Comparison of ENCODE assay signal across 18 cellular contexts in genomic region chr1:32541064-32541566, GRCh38. TPM values are rescaled to one million over a fixed set of nuclear protein-coding genes. Genes with fewer than 3 reads are reported as not detected.
DNase-seq lines count a peak whose midpoint lies in the region; ATAC-seq and TF ChIP-seq lines count a peak whose summit lies in the region.
"Had no signal": no experiment of that assay in that cellular context is flagged by ENCODE, and none has a peak within 500 bp of the region (broad histone marks: within the 10 kb centered on the region; RNA-seq: fewer than 3 reads in every experiment).

No MANE protein-coding gene starts in this region.

- H3K4me3 ChIP-seq in mesendoderm (ENCODE audit: low read length): no peak overlapping the region
- no peak overlapping the region for H3K4me3 ChIP-seq in right atrium auricular region

- H3K4me3 Mint-ChIP-seq in activated CD4-positive, alpha-beta T cell treated with anti-CD3 and anti-CD28 coated beads, Interleukin-2, amount 10 ng/mL, durations not matched to agents 24 days and 14 days: peak overlapping the region; percentile 40
- no peak overlapping the region for H3K4me3 Mint-ChIP-seq in activated CD4-positive, alpha-beta T cell treated with anti-CD3 and anti-CD28 coated beads for 36 hours
- H3K4me3 Mint-ChIP-seq in WTC11: peak overlapping the region; percentile 85; the same call in 1 of the 2 replicates
- peak overlapping the region; percentile 59 for H3K4me3 Mint-ChIP-seq in stimulated activated memory B cell treated with anti-CD40 and anti-IgM and Interleukin-4, amounts not matched to agents 10 μg/mL and 1 μg/mL and 100 μg/mL, for 72 hours

- no peak overlapping the region for H3K27ac ChIP-seq in mesendoderm (ENCODE audit: low read depth, low read length)
- no peak overlapping the region for H3K27ac ChIP-seq in right atrium auricular region
- H3K27ac ChIP-seq: coronary artery, vagina had no signal

- H4K8ac ChIP-seq in mesendoderm (ENCODE audit: low read depth, low read length): no peak overlapping the region

- no CpG with 5 or more reads among the region's 2 CpGs for WGBS in mesendoderm (ENCODE audit: extremely low coverage, insufficient coverage, low lambda C conversion rate)

- no peak overlapping the region for H3K27ac Mint-ChIP-seq in activated CD4-positive, alpha-beta T cell treated with anti-CD3 and anti-CD28 coated beads, Interleukin-2, amount 10 ng/mL, durations not matched to agents 24 days and 14 days
- no peak overlapping the region for H3K27ac Mint-ChIP-seq in activated CD4-positive, alpha-beta T cell treated with anti-CD3 and anti-CD28 coated beads for 36 hours
- no peak overlapping the region for H3K27ac Mint-ChIP-seq in WTC11
- no peak overlapping the region for H3K27ac Mint-ChIP-seq in stimulated activated memory B cell treated with anti-CD40 and anti-IgM and Interleukin-4, amounts not matched to agents 10 μg/mL and 1 μg/mL and 100 μg/mL, for 72 hours
- H3K27ac Mint-ChIP-seq: activated CD4-positive, alpha-beta memory T cell treated with anti-CD3 and anti-CD28 coated beads for 36 hours had no signal

- no peak overlapping the region for H3K9ac ChIP-seq in mesendoderm (ENCODE audit: low read length)

- H3K79me1 ChIP-seq in mesendoderm (ENCODE audit: low read length): peaks cover 12% of the 10 kb centered on the region

- H3K27me3 ChIP-seq in mesendoderm (ENCODE audit: insufficient read depth, low read length, poor library complexity) (no peaks in the 10 kb centered on the region), right atrium auricular region (no peaks in the 10 kb centered on the region)
- H3K27me3 ChIP-seq: vagina had no signal

- H3K56ac ChIP-seq in mesendoderm (ENCODE audit: low read length): peak overlapping the region; percentile 27

- no peak for TF ChIP-seq CTCF in WTC11 (IDR thresholded peaks at IDR 0.05)
- TF ChIP-seq CTCF in right atrium auricular region (IDR thresholded peaks at IDR 0.05): no peak

- H3K27me3 Mint-ChIP-seq in activated CD4-positive, alpha-beta T cell treated with anti-CD3 and anti-CD28 coated beads, Interleukin-2, amount 10 ng/mL, durations not matched to agents 24 days and 14 days: peaks cover 61% of the 10 kb centered on the region
- peaks cover 56% of the 10 kb centered on the region for H3K27me3 Mint-ChIP-seq in activated CD4-positive, alpha-beta T cell treated with anti-CD3 and anti-CD28 coated beads for 36 hours
- H3K27me3 Mint-ChIP-seq in WTC11 (ENCODE audit: low read depth): peaks cover 23% of the 10 kb centered on the region
- H3K27me3 Mint-ChIP-seq in stimulated activated memory B cell treated with anti-CD40 and anti-IgM and Interleukin-4, amounts not matched to agents 10 μg/mL and 1 μg/mL and 100 μg/mL, for 72 hours: peaks cover 24% of the 10 kb centered on the region

- POLR2A ChIA-PET in activated CD4-positive, alpha-beta T cell treated with anti-CD3 and anti-CD28 coated beads for 36 hours (lab: Charles Lee): interaction anchor here (0.6 kb wide), 1 partner anchor 20 kb away, joined by 6 read pairs; no protein-coding TSS in a partner anchor
- POLR2A ChIA-PET in WTC11 (lab: Charles Lee): no interaction called here

- intact Hi-C loops in activated CD4-positive, alpha-beta T cell treated with anti-CD3 and anti-CD28 coated beads, Interleukin-2, amount 10 ng/mL, durations not matched to agents 24 days and 14 days (cut with micrococcal nuclease): no loop called here
- intact Hi-C loops in activated CD4-positive, alpha-beta T cell treated with anti-CD3 and anti-CD28 coated beads for 36 hours (cut with DNase I, micrococcal nuclease): no loop called here

- no peak overlapping the region for H3K4ac ChIP-seq in mesendoderm (ENCODE audit: low read depth, low read length)

- no peak overlapping the region for H3K18ac ChIP-seq in mesendoderm (ENCODE audit: low read length)

- no peak overlapping the region for H2AK5ac ChIP-seq in mesendoderm (ENCODE audit: low read length)

- H3K4me1 Mint-ChIP-seq in activated CD4-positive, alpha-beta T cell treated with anti-CD3 and anti-CD28 coated beads, Interleukin-2, amount 10 ng/mL, durations not matched to agents 24 days and 14 days: peaks cover 8% of the 10 kb centered on the region
- peaks cover 8% of the 10 kb centered on the region for H3K4me1 Mint-ChIP-seq in activated CD4-positive, alpha-beta T cell treated with anti-CD3 and anti-CD28 coated beads for 36 hours
- H3K4me1 Mint-ChIP-seq in WTC11: peaks cover 20% of the 10 kb centered on the region
- H3K4me1 Mint-ChIP-seq in stimulated activated memory B cell treated with anti-CD40 and anti-IgM and Interleukin-4, amounts not matched to agents 10 μg/mL and 1 μg/mL and 100 μg/mL, for 72 hours: peaks cover 32% of the 10 kb centered on the region

- no peak for ATAC-seq in activated CD4-positive, alpha-beta T cell treated with anti-CD3 and anti-CD28 coated beads for 36 hours
- no peak for ATAC-seq in WTC11
- no peak for ATAC-seq in stimulated activated memory B cell treated with anti-CD40 and anti-IgM and Interleukin-4, amounts not matched to agents 10 μg/mL and 1 μg/mL and 100 μg/mL, for 72 hours
- no peak for ATAC-seq in GM21528 (IDR thresholded peaks at IDR 0.05; ENCODE audit: low FRiP score, unreplicated experiment)

- CTCF ChIA-PET in activated CD4-positive, alpha-beta T cell treated with anti-CD3 and anti-CD28 coated beads for 36 hours (lab: Charles Lee): no interaction called here
- CTCF ChIA-PET in WTC11 (lab: Charles Lee): interaction anchor here (1.2 kb wide), 1 partner anchor 21 kb away, joined by 8 read pairs; no protein-coding TSS in a partner anchor

- H4K5ac ChIP-seq in mesendoderm (ENCODE audit: low read length): no peak overlapping the region

- H3K36me3 Mint-ChIP-seq in activated CD4-positive, alpha-beta T cell treated with anti-CD3 and anti-CD28 coated beads, Interleukin-2, amount 10 ng/mL, durations not matched to agents 24 days and 14 days (ENCODE audit: low read depth): no peaks in the 10 kb centered on the region
- H3K36me3 Mint-ChIP-seq in activated CD4-positive, alpha-beta T cell treated with anti-CD3 and anti-CD28 coated beads for 36 hours (ENCODE audit: low read depth): peaks cover 1% of the 10 kb centered on the region
- H3K36me3 Mint-ChIP-seq in WTC11: no peaks in the 10 kb centered on the region
- no peaks in the 10 kb centered on the region for H3K36me3 Mint-ChIP-seq in stimulated activated memory B cell treated with anti-CD40 and anti-IgM and Interleukin-4, amounts not matched to agents 10 μg/mL and 1 μg/mL and 100 μg/mL, for 72 hours
- H3K36me3 Mint-ChIP-seq: activated CD4-positive, alpha-beta memory T cell treated with anti-CD3 and anti-CD28 coated beads for 36 hours had no signal

- no peak for DNase-seq in activated CD4-positive, alpha-beta T cell treated with anti-CD3 and anti-CD28 coated beads, Interleukin-2, amount 10 ng/mL, durations not matched to agents 24 days and 14 days
- no peak for DNase-seq in activated CD4-positive, alpha-beta T cell treated with anti-CD3 and anti-CD28 coated beads for 36 hours
- DNase-seq in WTC11 (ENCODE audit: low spot score): no peak
- no peak for DNase-seq in mesendoderm
- no peak for DNase-seq in right atrium auricular region (ENCODE audit: low spot score)
- DNase-seq in activated CD4-positive, alpha-beta T cell treated with anti-CD3 and anti-CD28 coated beads for 1 hour: no peak
- DNase-seq: activated CD4-positive, alpha-beta memory T cell treated with anti-CD3 and anti-CD28 coated beads for 36 hours; activated naive CD4-positive, alpha-beta T cell treated with anti-CD3 and anti-CD28 coated beads, Interleukin-2, amount 50 U/mL, for 16 hours; DMS 273 treated with DMSO at 0.1 percent for 48 hours; GDM1; NCI-H1092; NCI-H2107; NCI-H524 treated with DMSO at 0.1 percent for 48 hours; SW 1271 had no signal

- no peak overlapping the region for H2BK120ac ChIP-seq in mesendoderm (ENCODE audit: low read depth, low read length)

- H2BK5ac ChIP-seq in mesendoderm (ENCODE audit: low read length): peak overlapping the region; percentile 12

- H3K4me2 ChIP-seq in mesendoderm (ENCODE audit: low read length): no peak overlapping the region

- no peak overlapping the region for H3K23ac ChIP-seq in mesendoderm (ENCODE audit: low read length)

- H3K9me3 ChIP-seq in right atrium auricular region: no peaks in the 10 kb centered on the region
- H3K9me3 ChIP-seq: vagina had no signal

- H3K9me3 Mint-ChIP-seq in activated CD4-positive, alpha-beta T cell treated with anti-CD3 and anti-CD28 coated beads, Interleukin-2, amount 10 ng/mL, durations not matched to agents 24 days and 14 days: no peaks in the 10 kb centered on the region
- no peaks in the 10 kb centered on the region for H3K9me3 Mint-ChIP-seq in activated CD4-positive, alpha-beta T cell treated with anti-CD3 and anti-CD28 coated beads for 36 hours (ENCODE audit: low read depth)
- H3K9me3 Mint-ChIP-seq in WTC11: no peaks in the 10 kb centered on the region
- H3K9me3 Mint-ChIP-seq in stimulated activated memory B cell treated with anti-CD40 and anti-IgM and Interleukin-4, amounts not matched to agents 10 μg/mL and 1 μg/mL and 100 μg/mL, for 72 hours: no peaks in the 10 kb centered on the region
- H3K9me3 Mint-ChIP-seq: activated CD4-positive, alpha-beta memory T cell treated with anti-CD3 and anti-CD28 coated beads for 36 hours had no signal

- H2BK15ac ChIP-seq in mesendoderm (replicated peaks; ENCODE audit: low read depth): no peak overlapping the region

- H3K4me1 ChIP-seq in mesendoderm (ENCODE audit: control insufficient read depth, low read depth, low read length) (no peaks in the 10 kb centered on the region), right atrium auricular region (peaks cover 0 to 10% of the 10 kb centered on the region in 2 donors)

- H3K79me2 ChIP-seq in mesendoderm (ENCODE audit: control insufficient read depth, insufficient read depth, low read length): peaks cover 13% of the 10 kb centered on the region

- H3K36me3 ChIP-seq in mesendoderm (ENCODE audit: control insufficient read depth, insufficient read depth, low read length): no peaks in the 10 kb centered on the region
- no peaks in the 10 kb centered on the region for H3K36me3 ChIP-seq in right atrium auricular region
- H3K36me3 ChIP-seq: vagina had no signal

TF ChIP-seq in WTC11, 78 proteins besides CTCF, POLR2A, EP300 and RAD21 (continues in another document):
- TF ChIP-seq ZBTB21 (CRISPR knock-in tag; IDR thresholded peaks at IDR 0.05; ENCODE audit: borderline replicate concordance) (no peak), ZNF317 (CRISPR knock-in tag; IDR thresholded peaks at IDR 0.05; ENCODE audit: borderline replicate concordance, low read depth) (no peak)

RNA-seq across cellular contexts. Expression of gene ZBTB8A, which starts 1.9 kb away (rescaled TPM):
- 0.19 and 0.62 TPM in 2 replicates for total RNA-seq in activated CD4-positive, alpha-beta T cell treated with anti-CD3 and anti-CD28 coated beads, Interleukin-2, amount 10 ng/mL, durations not matched to agents 24 days and 14 days
- total RNA-seq in activated CD4-positive, alpha-beta T cell treated with anti-CD3 and anti-CD28 coated beads for 36 hours: under 1 TPM; 0.30 to 0.35 TPM
- total RNA-seq in WTC11 (2021) (7.1 to 8.2 TPM (median 7.7 TPM) in 3 replicates), right atrium auricular region (1 to 10 TPM; 3.3 to 4.8 TPM)
- polyA plus RNA-seq in mesendoderm (2013, experiment 1 of 2): 7.1 TPM
- 7.1 TPM for polyA plus RNA-seq in mesendoderm (2013, experiment 2 of 2)
